13 cellular contexts compared by ENCODE assay signal in the genomic region with DNA sequence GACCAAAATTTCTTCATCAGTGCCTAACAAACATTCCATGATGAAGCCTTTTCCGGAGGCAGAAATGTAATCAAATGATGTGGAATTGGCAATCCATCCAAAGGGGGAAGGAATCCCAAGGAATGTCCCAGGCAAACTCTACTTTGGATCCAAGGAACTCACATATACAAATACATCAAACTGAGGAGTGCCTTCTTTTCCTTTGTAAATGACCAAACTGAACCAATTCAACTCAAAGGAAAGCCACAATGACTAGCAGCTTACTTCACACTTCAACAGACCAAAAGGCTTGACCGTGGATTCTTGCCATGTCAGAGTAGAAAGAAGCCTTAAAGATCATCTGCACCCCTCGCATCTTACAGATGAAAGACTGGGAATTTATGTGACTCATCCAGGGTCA.
"Had no signal": no experiment of that assay in that cellular context is flagged by ENCODE, and none has a peak within 500 bp of the region (broad histone marks: within the 10 kb centered on the region; RNA-seq: fewer than 3 reads in every experiment).

No MANE protein-coding gene starts in this region.

- H3K9me3 ChIP-seq: colonic mucosa, testis, upper lobe of right lung had no signal

- H3K36me3 ChIP-seq: colonic mucosa, upper lobe of right lung had no signal

- H3K4me1 ChIP-seq: colonic mucosa, testis, upper lobe of right lung had no signal

- H3K4me3 ChIP-seq: colonic mucosa, testis, upper lobe of right lung had no signal

- H3K27me3 ChIP-seq: colonic mucosa, testis had no signal

- DNase-seq: activated CD4-positive, alpha-beta memory T cell treated with anti-CD3 and anti-CD28 coated beads for 36 hours; activated naive CD4-positive, alpha-beta T cell; activated naive CD8-positive, alpha-beta T cell treated with anti-CD3 and anti-CD28 coated beads, Interleukin-2, amount 50 U/mL, for 24 hours; activated T-cell treated with anti-CD3 and anti-CD28 coated beads, Interleukin-2, amount 50 U/mL, for 72 hours; colonic mucosa; glutamatergic neuron; naive thymus-derived CD4-positive, alpha-beta T cell; retina; stimulated activated CD4-positive, alpha-beta T cell treated with anti-CD3 and anti-CD28 coated beads, Interleukin-15, amount 100 ng/mL, for 24 hours; stimulated activated CD4-positive, alpha-beta T cell treated with anti-CD3 and anti-CD28 coated beads, Interleukin-4, amount 100 ng/mL, for 24 hours; testis; upper lobe of right lung had no signal

- ATAC-seq: activated CD4-positive, CD25-positive, alpha-beta regulatory T cell treated with anti-CD3 and anti-CD28 coated beads, Interleukin-2, amount 50 U/mL, for 24 hours; activated naive CD8-positive, alpha-beta T cell treated with anti-CD3 and anti-CD28 coated beads, Interleukin-2, amount 50 U/mL, for 24 hours; activated T-cell treated with anti-CD3 and anti-CD28 coated beads, Interleukin-2, amount 50 U/mL, for 72 hours; naive thymus-derived CD4-positive, alpha-beta T cell; upper lobe of right lung had no signal

- H3K27ac ChIP-seq: colonic mucosa, testis, upper lobe of right lung had no signal
